In genomic region chr2:168916329-168916672, GRCh38 we compare ENCODE assay signal across 20 cellular contexts. TPM values are rescaled to one million over a fixed set of nuclear protein-coding genes. Genes with fewer than 3 reads are reported as not detected.
"Had no signal": no experiment of that assay in that cellular context is flagged by ENCODE, and none has a peak within 500 bp of the region (broad histone marks: within the 10 kb centered on the region; RNA-seq: fewer than 3 reads in every experiment).

No MANE protein-coding gene starts in this region.

- H3K9me3 Mint-ChIP-seq: activated naive CD4-positive, alpha-beta T cell treated with anti-CD3 and anti-CD28 coated beads, Interleukin-2, amount 50 U/mL, for 24 hours had no signal

- H3K4me3 Mint-ChIP-seq: activated CD4-positive, alpha-beta memory T cell treated with anti-CD3 and anti-CD28 coated beads for 36 hours; activated CD4-positive, alpha-beta T cell treated with anti-CD3 and anti-CD28 coated beads, Interleukin-2, amount 10 ng/mL, durations not matched to agents 7 days and 5 days; activated naive CD4-positive, alpha-beta T cell treated with anti-CD3 and anti-CD28 coated beads, Interleukin-2, amount 50 U/mL, for 24 hours; activated T-cell treated with anti-CD3 and anti-CD28 coated beads, Interleukin-2, amount 50 U/mL, for 72 hours had no signal

- DNase-seq: activated CD4-positive, alpha-beta memory T cell treated with anti-CD3 and anti-CD28 coated beads for 36 hours; activated CD4-positive, alpha-beta T cell treated with anti-CD3 and anti-CD28 coated beads, Interleukin-2, amount 10 ng/mL, durations not matched to agents 7 days and 5 days; activated CD4-positive, CD25-positive, alpha-beta regulatory T cell; activated CD8-positive, alpha-beta memory T cell treated with anti-CD3 and anti-CD28 coated beads for 24 hours; activated T-cell treated with anti-CD3 and anti-CD28 coated beads, Interleukin-2, amount 50 U/mL, for 72 hours; aorta; central memory CD4-positive, alpha-beta T cell; Karpas-422; NCI-H2029; NCI-H2107; NCI-H345; NCI-H510A; NCI-H526 treated with DMSO at 0.1 percent for 48 hours; SIG-M5 had no signal

- H3K27ac ChIP-seq: VCaP had no signal

- ATAC-seq: K562 had no signal

- H3K36me3 Mint-ChIP-seq: activated naive CD4-positive, alpha-beta T cell treated with anti-CD3 and anti-CD28 coated beads, Interleukin-2, amount 50 U/mL, for 24 hours had no signal

- H3K4me3 ChIP-seq: K562 had no signal

- H3K27ac Mint-ChIP-seq: activated CD4-positive, alpha-beta memory T cell treated with anti-CD3 and anti-CD28 coated beads for 36 hours; activated CD4-positive, alpha-beta T cell treated with anti-CD3 and anti-CD28 coated beads, Interleukin-2, amount 10 ng/mL, durations not matched to agents 7 days and 5 days; activated naive CD4-positive, alpha-beta T cell treated with anti-CD3 and anti-CD28 coated beads, Interleukin-2, amount 50 U/mL, for 24 hours; activated T-cell treated with anti-CD3 and anti-CD28 coated beads, Interleukin-2, amount 50 U/mL, for 72 hours had no signal

- FAIRE-seq: bronchial epithelial cell, K562 had no signal

RNA-seq across cellular contexts. Expression of gene G6PC2, which starts 15.2 kb away (rescaled TPM):
- total RNA-seq: activated CD4-positive, alpha-beta memory T cell treated with anti-CD3 and anti-CD28 coated beads for 36 hours; activated CD4-positive, alpha-beta T cell treated with anti-CD3 and anti-CD28 coated beads, Interleukin-2, amount 10 ng/mL, durations not matched to agents 7 days and 5 days; activated T-cell treated with anti-CD3 and anti-CD28 coated beads, Interleukin-2, amount 50 U/mL, for 72 hours; bronchial epithelial cell; K562; OCI-LY7; RPMI7951 had no signal
- polyA plus RNA-seq: aorta had no signal

RNA-seq across cellular contexts. Expression of gene SPC25, which starts 26.1 kb away (rescaled TPM):
- total RNA-seq: bronchial epithelial cell had no signal
